9 cellular contexts compared by ENCODE assay signal in genomic region chr5:29157975-29158374, GRCh38.
"Had no signal": no experiment of that assay in that cellular context is flagged by ENCODE, and none has a peak within 500 bp of the region (broad histone marks: within the 10 kb centered on the region; RNA-seq: fewer than 3 reads in every experiment).

No MANE protein-coding gene starts in this region.

- H3K4me2 ChIP-seq: KMS-11 had no signal

- H2AFZ ChIP-seq: GM23248 had no signal

- H3K9me3 Mint-ChIP-seq: H9 had no signal

- H3K27ac Mint-ChIP-seq: IgD-negative memory B cell had no signal

- H3K27ac ChIP-seq: GM23248, KMS-11 had no signal

- H3K36me3 Mint-ChIP-seq: IgD-negative memory B cell had no signal

- H3K9ac ChIP-seq: GM23248, KMS-11 had no signal

- DNase-seq: GM23248, H9, HCEC 1CT, KBM-7 had no signal

- FAIRE-seq: H1, H54, HTR-8/SVneo had no signal

- H3K4me3 Mint-ChIP-seq: H9, IgD-negative memory B cell had no signal

- H3K27me3 Mint-ChIP-seq: IgD-negative memory B cell had no signal

- H3K4me3 ChIP-seq: GM23248 had no signal
